16 cellular contexts compared by ENCODE assay signal in genomic region chr6:81682238-81682795, GRCh38.
"Had no signal": no experiment of that assay in that cellular context is flagged by ENCODE, and none has a peak within 500 bp of the region (broad histone marks: within the 10 kb centered on the region; RNA-seq: fewer than 3 reads in every experiment).

No MANE protein-coding gene starts in this region.

- ATAC-seq: activated CD8-positive, alpha-beta T cell treated with anti-CD3 and anti-CD28 coated beads, Interleukin-2, amount 10 ng/mL, durations not matched to agents 7 days and 5 days; effector memory CD8-positive, alpha-beta T cell; gastrocnemius medialis; left colon; stimulated activated effector memory CD8-positive, alpha-beta T cell treated with anti-CD3 and anti-CD28 coated beads, Interleukin-12 subunit alpha, Interleukin-12 subunit beta, amount 100 ng/mL, for 72 hours; T-helper 17 cell; WTC11 had no signal

- DNase-seq: activated CD4-positive, alpha-beta T cell treated with anti-CD3 and anti-CD28 coated beads for 4 hours; activated CD8-positive, alpha-beta memory T cell treated with anti-CD3 and anti-CD28 coated beads, Interleukin-2, amount 50 U/mL, for 48 hours; activated CD8-positive, alpha-beta T cell treated with anti-CD3 and anti-CD28 coated beads, Interleukin-2, amount 10 ng/mL, durations not matched to agents 7 days and 5 days; activated naive CD8-positive, alpha-beta T cell treated with anti-CD3 and anti-CD28 coated beads for 36 hours; brain microvascular endothelial cell; cerebellar nuclear complex; dermis blood vessel endothelial cell; effector memory CD8-positive, alpha-beta T cell; gastrocnemius medialis; left colon; naive B cell; ovary; T-helper 17 cell had no signal

- H3K9me3 ChIP-seq: gastrocnemius medialis, ovary had no signal

- H3K4me3 ChIP-seq: gastrocnemius medialis, neural progenitor cell, ovary had no signal

- H3K27ac ChIP-seq: brain microvascular endothelial cell, gastrocnemius medialis, neural progenitor cell, ovary had no signal

- H3K36me3 ChIP-seq: brain microvascular endothelial cell, gastrocnemius medialis, neural progenitor cell, ovary had no signal

- H3K9ac ChIP-seq: neural progenitor cell had no signal

- H3K4me1 ChIP-seq: gastrocnemius medialis, neural progenitor cell had no signal
